Comparison of ENCODE assay signal across 8 cellular contexts in genomic region chr7:974820-975681, GRCh38. TPM values are rescaled to one million over a fixed set of nuclear protein-coding genes. Genes with fewer than 3 reads are reported as not detected.
DNase-seq lines count a peak whose midpoint lies in the region; ATAC-seq, FAIRE-seq and TF ChIP-seq lines count a peak whose summit lies in the region.

TSS of gene COX19 (minus strand) at chr7:975549. CDS start at chr7:975509, 40 bp downstream.

- H3K27ac ChIP-seq in kidney (ENCODE audit: low read depth in 2 of 2, low read length in 2 of 2): peak within 1 kb of the TSS; percentile 82 to 94

- intact Hi-C loops in kidney (cut with DNase I): no loop called here

- ATAC-seq in GM18873 (IDR thresholded peaks at IDR 0.05; ENCODE audit: low FRiP score, unreplicated experiment) (peak; percentile 51), HG03135 (IDR thresholded peaks at IDR 0.05; ENCODE audit: unreplicated experiment) (peak; percentile 75)
- peak; percentile 90 to 93 for ATAC-seq in activated CD4-positive, CD25-positive, alpha-beta regulatory T cell treated with anti-CD3 and anti-CD28 coated beads, Interleukin-2, amount 50 U/mL, for 24 hours

- TF ChIP-seq CTCF in AG04449 (IDR thresholded peaks at IDR 0.05; ENCODE audit: insufficient read depth, low read length, missing control alignments) (no peak), kidney (IDR thresholded peaks at IDR 0.05; ENCODE audit: borderline replicate concordance, extremely low read depth, insufficient read depth) (no peak)

- POLR2A ChIA-PET in AG04449 (lab: Yijun Ruan, JAX): interaction anchor here (0.6 to 2.2 kb wide), 6 partner anchors 8 to 91 kb away, joined by 3 to 7 read pairs (median 3); no protein-coding TSS in a partner anchor

- H3K4me1 ChIP-seq in kidney (ENCODE audit: control insufficient read depth in 1 of 2, insufficient read depth in 1 of 2, low read depth in 1 of 2, low read length in 2 of 2): peaks cover 16 to 29% of the 10 kb centered on the region in 2 donors

- DNase-seq in AG04449 (ENCODE audit: low read depth, low spot score): peak; percentile 37
- DNase-seq in NCI-H446 (lab: John Stamatoyannopoulos, UW): peak; percentile 59 to 93
- DNase-seq in central memory CD4-positive, alpha-beta T cell: peak; percentile 85
- peak; percentile 96 for DNase-seq in kidney
- peak; percentile 86 to 89 (median 87) for DNase-seq in stimulated activated CD4-positive, alpha-beta T cell treated with anti-CD3 and anti-CD28 coated beads, Interleukin-12 subunit alpha, Interleukin-12 subunit beta, amount 100 ng/mL, for 48 hours (ENCODE audit: low read depth in 2 of 3, low spot score in 1 of 3)

- no peak for FAIRE-seq in kidney (lab: Jason Lieb, UNC)

- peak within 1 kb of the TSS; percentile 95 for H3K4me3 ChIP-seq in AG04449 (ENCODE audit: low read depth, low read length)
- H3K4me3 ChIP-seq in kidney (ENCODE audit: low read length in 2 of 2): peak within 1 kb of the TSS; percentile 84

- H3K36me3 ChIP-seq in kidney (ENCODE audit: control insufficient read depth in 1 of 2, insufficient read depth in 2 of 2, low read length in 2 of 2): peaks cover 7 to 16% of the 10 kb centered on the region in 2 donors

- peak within 1 kb of the TSS; percentile 55 to 69 for H3K9ac ChIP-seq in kidney (ENCODE audit: low read length in 2 of 2)

- CTCF ChIA-PET in AG04449 (lab: Yijun Ruan, JAX): interaction anchor here (1.0 to 8.2 kb wide), 10 partner anchors 9 to 199 kb away, joined by 3 to 103 read pairs (median 4); partner anchors contain the start of gene GPR146

- no peaks in the 10 kb centered on the region for H3K9me3 ChIP-seq in kidney (ENCODE audit: control insufficient read depth in 1 of 2, low read length in 2 of 2)

RNA-seq across cellular contexts. Expression of gene COX19, which starts in this region (rescaled TPM):
- 14.7 TPM for total RNA-seq in kidney
- 4.8 TPM for polyA plus RNA-seq in kidney (ENCODE audit: insufficient read depth, low read depth, low replicate concordance)

Comparison
In these comparisons a context has a peak if more than half of its experiments do, and no peak if none do; other contexts are left out.
1. Peak in every context shown above with its lines: DNase-seq, ATAC-seq, H3K4me3 ChIP-seq and H3K27ac ChIP-seq.
2. DNase-seq: peak in every context shown above with its lines; median percentile 96 in kidney; 87 in stimulated activated CD4-positive, alpha-beta T cell treated with anti-CD3 and anti-CD28 coated beads, Interleukin-12 subunit alpha, Interleukin-12 subunit beta, amount 100 ng/mL, for 48 hours; 85 in central memory CD4-positive, alpha-beta T cell; 76 in NCI-H446; 37 in AG04449.